ENCODE assay signal across 10 cellular contexts in the genomic region with DNA sequence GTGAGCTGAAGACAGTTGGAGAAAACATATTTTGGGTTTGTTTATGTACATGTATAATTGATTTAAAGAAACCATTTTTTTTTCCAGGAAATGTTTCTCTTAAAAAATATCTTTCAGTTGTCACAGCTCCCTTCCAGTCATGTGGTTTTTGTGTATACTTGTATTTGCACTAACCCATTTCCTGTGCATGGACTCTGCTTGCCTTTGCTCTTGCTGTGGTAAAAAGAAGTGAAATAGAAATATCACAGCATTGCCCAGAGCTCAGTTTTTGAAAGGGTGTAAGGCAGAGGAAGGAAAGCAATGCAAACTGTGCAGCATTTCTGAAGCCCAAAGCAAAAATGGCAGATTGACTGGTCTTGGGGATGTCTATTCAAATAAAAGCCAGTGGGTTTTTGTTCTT. TPM values are rescaled to one million over a fixed set of nuclear protein-coding genes. Genes with fewer than 3 reads are reported as not detected.
DNase-seq lines count a peak whose midpoint lies in the region; ATAC-seq and TF ChIP-seq lines count a peak whose summit lies in the region.
"Had no signal": no experiment of that assay in that cellular context is flagged by ENCODE, and none has a peak within 500 bp of the region (broad histone marks: within the 10 kb centered on the region; RNA-seq: fewer than 3 reads in every experiment).

No MANE protein-coding gene starts in this region.

- H3K4me1 ChIP-seq in osteoblast (ENCODE audit: insufficient read depth, low read length) = no peaks in the 10 kb centered on the region

- no peaks in the 10 kb centered on the region for H3K9me3 ChIP-seq in osteoblast (ENCODE audit: low read depth, low read length)

- H3K4me3 ChIP-seq in GM12865 (ENCODE audit: low read depth, low read length) (no peak overlapping the region), osteoblast (ENCODE audit: insufficient read depth, low read length) (no peak overlapping the region)

- no peak overlapping the region for H3K27ac ChIP-seq in osteoblast (ENCODE audit: low read depth, low read length)

- no peaks in the 10 kb centered on the region for H3K27me3 ChIP-seq in osteoblast (ENCODE audit: insufficient read depth, low read length)

- H3K4me2 ChIP-seq in osteoblast (ENCODE audit: insufficient read depth, low read length) = no peak overlapping the region

- no peaks in the 10 kb centered on the region for H4K20me1 ChIP-seq in osteoblast (ENCODE audit: insufficient read depth, low read length)

- DNase-seq in GM12865 (ENCODE audit: low read depth) (peak; percentile 50), UCSD-AML1 (lab: John Stamatoyannopoulos, UW; ENCODE audit: unreplicated experiment) (no peak), osteoblast (ENCODE audit: insufficient read length, low spot score, missing footprints) (no peak), T1000 (lab: John Stamatoyannopoulos, UW) (no peak), NCI-H1092 (lab: John Stamatoyannopoulos, UW) (no peak)
- peak; percentile 12 for DNase-seq in activated gamma-delta T cell treated with anti-CD3 and anti-CD28 coated beads, Interleukin-2, amount 50 U/mL, for 16 hours (ENCODE audit: low read depth)
- DNase-seq: posterior cingulate gyrus had no signal

- TF ChIP-seq CTCF in GM12865 (IDR thresholded peaks at IDR 0.05; ENCODE audit: insufficient read depth, low read depth, low read length, missing control alignments) (no peak), osteoblast (IDR thresholded peaks at IDR 0.05; ENCODE audit: extremely low read depth, low read depth, low read length) (no peak)

- H3K79me2 ChIP-seq in osteoblast (ENCODE audit: insufficient read depth, low read length) = no peaks in the 10 kb centered on the region

- no peak overlapping the region for H2AFZ ChIP-seq in osteoblast (ENCODE audit: low read length)

- no peaks in the 10 kb centered on the region for H3K36me3 ChIP-seq in osteoblast (ENCODE audit: insufficient read depth, low read length)

- ATAC-seq in GM19452 (IDR thresholded peaks at IDR 0.05; ENCODE audit: unreplicated experiment) (peak; percentile 80), HG03280 (IDR thresholded peaks at IDR 0.05; ENCODE audit: unreplicated experiment) (peak; percentile 64)
- ATAC-seq: Right ventricle myocardium inferior had no signal

RNA-seq across cellular contexts. Expression of a gene that starts 10.4 kb away (rescaled TPM):
- 33.3 and 38.3 TPM in 2 replicates for total RNA-seq in osteoblast

Comparison
In these comparisons a context has a peak if more than half of its experiments do, and no peak if none do; other contexts are left out.
1. DNase-seq: peak in GM12865 (single experiment) and activated gamma-delta T cell treated with anti-CD3 and anti-CD28 coated beads, Interleukin-2, amount 50 U/mL, for 16 hours (single experiment); none in UCSD-AML1 (single experiment), osteoblast (single experiment), T1000 (single experiment) and NCI-H1092 (single experiment).